33 cellular contexts compared by ENCODE assay signal in the genomic region with DNA sequence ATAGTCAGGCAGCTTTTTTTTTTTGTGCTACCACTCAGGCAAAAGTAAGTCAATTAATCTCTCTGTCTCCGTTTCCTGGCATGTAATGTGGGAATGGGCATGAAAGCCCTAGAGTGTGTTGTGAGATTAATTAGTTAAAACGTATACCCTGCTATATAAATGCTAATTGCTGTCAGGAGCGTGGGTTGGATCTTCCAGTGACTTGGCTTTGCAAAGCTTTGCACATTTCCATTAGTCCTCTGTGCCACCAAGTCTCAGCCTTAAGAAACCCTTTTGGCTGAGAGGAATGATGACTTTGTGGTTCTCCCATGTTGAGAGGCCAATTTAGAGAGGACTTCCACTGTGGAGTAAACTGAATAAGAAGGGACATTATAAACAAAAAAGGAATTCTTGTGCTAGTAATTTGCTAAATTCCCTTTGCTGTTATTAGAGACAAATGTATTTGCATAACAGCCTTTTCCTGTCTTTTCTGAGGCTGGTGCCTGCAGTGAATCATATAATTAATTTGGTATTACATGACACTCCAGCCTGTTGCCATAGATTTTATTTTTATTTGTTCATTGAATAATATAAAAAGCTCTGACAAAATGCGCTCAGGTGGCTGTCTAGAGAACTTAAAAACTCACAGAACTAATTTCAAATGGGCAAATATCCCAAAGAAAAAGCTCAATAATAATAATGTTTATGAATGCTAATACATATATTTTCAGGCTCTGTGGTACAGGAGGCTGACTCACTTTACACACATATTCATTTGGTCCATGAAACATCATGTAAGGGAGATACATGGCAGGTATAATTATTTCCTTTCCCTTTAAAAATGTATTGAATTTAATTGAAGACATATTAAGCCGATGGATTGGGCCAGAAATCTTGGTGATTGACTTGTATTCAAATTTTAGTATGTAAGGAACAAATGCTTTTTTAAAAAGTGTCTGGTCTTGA.
A peak's percentile ranks its signal among the peaks of the same experiment; 100 is the strongest.
DNase-seq lines count a peak whose midpoint lies in the region; ATAC-seq, FAIRE-seq and TF ChIP-seq lines count a peak whose summit lies in the region.
"Had no signal": no experiment of that assay in that cellular context is flagged by ENCODE, and none has a peak within 500 bp of the region (broad histone marks: within the 10 kb centered on the region; RNA-seq: fewer than 3 reads in every experiment).

No MANE protein-coding gene starts in this region.

- DNase-seq in mammary epithelial cell = no peak
- no peak for DNase-seq in breast epithelium (ENCODE audit: low spot score in 2 of 2)
- DNase-seq in astrocyte of the hippocampus (ENCODE audit: low read depth, low spot score) = peak; percentile 14
- DNase-seq in HepG2 (ENCODE audit: low spot score) = no peak
- no peak for DNase-seq in NCI-H2029 treated with DMSO at 0.1 percent for 48 hours (lab: John Stamatoyannopoulos, UW)
- DNase-seq in natural killer cell = no peak
- no peak for DNase-seq in NCI-H748 treated with DMSO at 0.1 percent for 48 hours (lab: John Stamatoyannopoulos, UW)
- no peak for DNase-seq in SW 1271 (lab: John Stamatoyannopoulos, UW)
- DNase-seq: activated CD4-positive, alpha-beta memory T cell treated with anti-CD3 and anti-CD28 coated beads, Interleukin-2, amount 10 ng/mL, durations not matched to agents 7 days and 5 days; activated CD4-positive, CD25-positive, alpha-beta regulatory T cell treated with anti-CD3 and anti-CD28 coated beads, Interleukin-2, amount 50 U/mL, for 72 hours; activated CD8-positive, alpha-beta memory T cell treated with anti-CD3 and anti-CD28 coated beads, Interleukin-2, amount 50 U/mL, for 48 hours; DMS79 treated with DMSO at 0.1 percent for 48 hours; effector memory CD8-positive, alpha-beta T cell; left ventricle myocardium inferior; naive thymus-derived CD4-positive, alpha-beta T cell; NCI-H146; NCI-H2171; NCI-H510A treated with DMSO at 0.1 percent for 48 hours; occipital lobe; SHP77 treated with DMSO at 0.1 percent for 48 hours; stimulated activated CD4-positive, alpha-beta T cell treated with anti-CD3 and anti-CD28 coated beads, Interleukin-4, amount 100 ng/mL, for 24 hours; T-helper 1 cell; upper lobe of right lung had no signal

- intact Hi-C loops in mammary epithelial cell (cut with micrococcal nuclease) (no loop called here), breast epithelium (cut with DNase I; ENCODE audit: low total_unique reads) (no loop called here), HepG2 (cut with micrococcal nuclease; ENCODE audit: unreplicated experiment) (no loop called here), natural killer cell (cut with micrococcal nuclease) (no loop called here)

- BruUV-seq in mammary epithelial cell (replicated peaks; lab: Mats Ljungman, UMichigan) (no TSS peak), HepG2 (replicated peaks; lab: Mats Ljungman, UMichigan) (no TSS peak)

- POLR2A ChIA-PET in HepG2 (lab: Yijun Ruan, JAX) = interaction anchor here (1.1 to 1.4 kb wide), 2 partner anchors 10 to 83 kb away, joined by 3 read pairs; no protein-coding TSS in a partner anchor

- TF ChIP-seq EP300 in HepG2 (IDR thresholded peaks at IDR 0.05; ENCODE audit: low read depth in 2 of 2, low read length in 2 of 2) = no peak
- no peak for TF ChIP-seq EP300 in HepG2 (CRISPR knock-in tag; IDR thresholded peaks at IDR 0.05; ENCODE audit: borderline replicate concordance)

- H3K79me2 ChIP-seq in mammary epithelial cell (ENCODE audit: insufficient read depth, low read length) (peaks cover 81% of the 10 kb centered on the region), HepG2 (ENCODE audit: insufficient read depth, low read length) (no peaks in the 10 kb centered on the region)

- no peak overlapping the region for H3K4me3 ChIP-seq in mammary epithelial cell (replicated peaks in 1 of 3; ENCODE audit: insufficient read depth in 1 of 3, low read depth in 2 of 3, low read length in 3 of 3)
- H3K4me3 ChIP-seq in breast epithelium = no peak overlapping the region
- no peak overlapping the region for H3K4me3 ChIP-seq in HepG2 (replicated peaks in 1 of 3; ENCODE audit: insufficient read depth in 1 of 3, low read depth in 2 of 3, low read length in 3 of 3)
- H3K4me3 ChIP-seq: BLaER1 treated with 17β-estradiol and CSF1 and Interleukin-3, amounts not matched to agents 10 nM and 100 nM; coronary artery; K562; left ventricle myocardium inferior; upper lobe of right lung had no signal

- dilution Hi-C loops in mammary epithelial cell (cut with HindIII; ENCODE audit: low sequenced_read_pairs) = no loop called here

- no peaks in the 10 kb centered on the region for H3K27me3 ChIP-seq in mammary epithelial cell (ENCODE audit: insufficient read depth, low read length)
- no peaks in the 10 kb centered on the region for H3K27me3 ChIP-seq in breast epithelium
- H3K27me3 ChIP-seq in HepG2 (ENCODE audit: control insufficient read depth in 1 of 2, insufficient read depth in 2 of 2, low read length in 2 of 2) = no peaks in the 10 kb centered on the region
- H3K27me3 ChIP-seq: BLaER1 treated with 17β-estradiol and CSF1 and Interleukin-3, amounts not matched to agents 10 nM and 100 nM; upper lobe of right lung had no signal

- TF ChIP-seq POLR2A in breast epithelium (IDR thresholded peaks at IDR 0.05) = no peak
- TF ChIP-seq POLR2A in HepG2 (IDR thresholded peaks at IDR 0.05; ENCODE audit: insufficient read depth in 1 of 2, low read depth in 2 of 2, low read length in 2 of 2) = no peak

- peaks cover 0 to 9% of the 10 kb centered on the region in 2 donors for H3K4me1 Mint-ChIP-seq in natural killer cell

- H3K36me3 Mint-ChIP-seq in natural killer cell = no peaks in the 10 kb centered on the region
- H3K36me3 Mint-ChIP-seq: mesothelial cell of epicardium had no signal

- ATAC-seq in HepG2 (no peak), natural killer cell (no peak)
- ATAC-seq: effector memory CD8-positive, alpha-beta T cell; HCT116; K562; naive thymus-derived CD4-positive, alpha-beta T cell; Panc1; stimulated activated effector memory CD8-positive, alpha-beta T cell treated with anti-CD3 and anti-CD28 coated beads, Interleukin-12 subunit alpha, Interleukin-12 subunit beta, amount 100 ng/mL, for 72 hours had no signal

- no peak overlapping the region for H3K4me2 ChIP-seq in mammary epithelial cell (ENCODE audit: insufficient read depth, low read depth, low read length)
- H3K4me2 ChIP-seq in HepG2 (ENCODE audit: low read depth, low read length) = no peak overlapping the region
- H3K4me2 ChIP-seq: BLaER1 treated with 17β-estradiol and CSF1 and Interleukin-3, amounts not matched to agents 10 nM and 100 nM had no signal

- CTCF ChIA-PET in mammary epithelial cell (lab: Charles Lee; ENCODE audit: low non-redundant PET) (interaction anchor here (0.6 kb wide), 1 partner anchor 78 kb away, joined by 3 read pairs; no protein-coding TSS in a partner anchor), HepG2 (lab: Yijun Ruan, JAX; ENCODE audit: low intra/inter-chr PET ratio, low total read pairs) (no interaction called here)

- no peak overlapping the region for H3K4me3 Mint-ChIP-seq in natural killer cell
- H3K4me3 Mint-ChIP-seq: activated CD4-positive, alpha-beta memory T cell treated with anti-CD3 and anti-CD28 coated beads, Interleukin-2, amount 10 ng/mL, durations not matched to agents 7 days and 5 days; activated naive CD4-positive, alpha-beta T cell treated with anti-CD3 and anti-CD28 coated beads, Interleukin-2, amount 50 U/mL, for 24 hours; effector memory CD8-positive, alpha-beta T cell; mesothelial cell of epicardium; naive thymus-derived CD4-positive, alpha-beta T cell; stimulated activated effector memory CD8-positive, alpha-beta T cell treated with anti-CD3 and anti-CD28 coated beads, Interleukin-12 subunit alpha, Interleukin-12 subunit beta, amount 100 ng/mL, for 72 hours had no signal

- H3K9ac ChIP-seq in mammary epithelial cell (ENCODE audit: insufficient read depth, low read length) (no peak overlapping the region), HepG2 (ENCODE audit: insufficient read depth, low read depth, low read length) (no peak overlapping the region)
- H3K9ac ChIP-seq: BLaER1 treated with 17β-estradiol and CSF1 and Interleukin-3, amounts not matched to agents 10 nM and 100 nM had no signal

- H4K20me1 ChIP-seq in mammary epithelial cell (ENCODE audit: insufficient read depth, low read length) = no peaks in the 10 kb centered on the region
- H4K20me1 ChIP-seq in HepG2 (ENCODE audit: insufficient read depth, low read length) = no peaks in the 10 kb centered on the region
- H4K20me1 ChIP-seq: BLaER1 treated with 17β-estradiol and CSF1 and Interleukin-3, amounts not matched to agents 10 nM and 100 nM had no signal

- 75% methylated on average over 5 of the region's 5 CpGs for WGBS in mammary epithelial cell (ENCODE audit: low coverage, missing lambda C conversion rate)
- WGBS in HepG2 (ENCODE audit: low lambda C conversion rate) = 88% methylated on average over 5 of the region's 5 CpGs

- in situ Hi-C loops in mammary epithelial cell (cut with MboI; ENCODE audit: low sequenced_read_pairs in 2 of 2) (no loop called here), HepG2 (cut with HindIII; ENCODE audit: extremely low pct_ligation_motif_present, low pct_unique_long_range_greater_than_20kb) (no loop called here)

- H2AFZ ChIP-seq in mammary epithelial cell (ENCODE audit: low read depth, low read length) = no peak overlapping the region
- H2AFZ ChIP-seq in HepG2 (ENCODE audit: low read length) = no peak overlapping the region

- H3K27ac ChIP-seq in mammary epithelial cell (ENCODE audit: insufficient read depth, low read depth, low read length) = peak overlapping the region; percentile 24
- H3K27ac ChIP-seq in breast epithelium = no peak overlapping the region
- peak overlapping the region; percentile 66 for H3K27ac ChIP-seq in HepG2 (ENCODE audit: extremely low read length, insufficient read depth, low read length)
- H3K27ac ChIP-seq: BLaER1 treated with 17β-estradiol and CSF1 and Interleukin-3, amounts not matched to agents 10 nM and 100 nM; coronary artery; left ventricle myocardium inferior; upper lobe of right lung had no signal

- no peak overlapping the region for H3K27ac Mint-ChIP-seq in natural killer cell
- H3K27ac Mint-ChIP-seq: activated CD4-positive, alpha-beta memory T cell treated with anti-CD3 and anti-CD28 coated beads, Interleukin-2, amount 10 ng/mL, durations not matched to agents 7 days and 5 days; activated naive CD4-positive, alpha-beta T cell treated with anti-CD3 and anti-CD28 coated beads, Interleukin-2, amount 50 U/mL, for 24 hours; activated T-helper 2 cell treated with anti-CD3 and anti-CD28 coated beads, Interferon-gamma antibody, Interleukin-2, Interleukin-4, amounts not matched to agents 10 μg/mL and 5 μg/mL and 100 μg/mL, durations not matched to agents 14 hours and 24 hours and 36 hours; effector memory CD8-positive, alpha-beta T cell; mesothelial cell of epicardium; naive thymus-derived CD4-positive, alpha-beta T cell; stimulated activated effector memory CD8-positive, alpha-beta T cell treated with anti-CD3 and anti-CD28 coated beads, Interleukin-12 subunit alpha, Interleukin-12 subunit beta, amount 100 ng/mL, for 72 hours had no signal

- no peaks in the 10 kb centered on the region for H3K27me3 Mint-ChIP-seq in natural killer cell (ENCODE audit: low read depth in 2 of 2)
- H3K27me3 Mint-ChIP-seq: activated CD4-positive, alpha-beta memory T cell treated with anti-CD3 and anti-CD28 coated beads, Interleukin-2, amount 10 ng/mL, durations not matched to agents 7 days and 5 days; activated naive CD4-positive, alpha-beta T cell treated with anti-CD3 and anti-CD28 coated beads, Interleukin-2, amount 50 U/mL, for 24 hours; effector memory CD8-positive, alpha-beta T cell; naive thymus-derived CD4-positive, alpha-beta T cell had no signal

- FAIRE-seq in HepG2 (lab: Jason Lieb, UNC) = no peak
- FAIRE-seq: GM18507, K562 had no signal

- H3K36me3 ChIP-seq in mammary epithelial cell (ENCODE audit: insufficient read depth, low read length) (peaks cover 8% of the 10 kb centered on the region), breast epithelium (no peaks in the 10 kb centered on the region), HepG2 (replicated peaks in 1 of 2; ENCODE audit: control insufficient read depth in 1 of 2, insufficient read depth in 2 of 2, low read length in 2 of 2) (peaks cover 0 to 2% of the 10 kb centered on the region in 2 experiments; a peak in 2 of 5 replicates)
- H3K36me3 ChIP-seq: left ventricle myocardium inferior, upper lobe of right lung had no signal

- TF ChIP-seq CTCF in mammary epithelial cell (conservative IDR thresholded peaks at IDR 0.05 in 1 of 2, IDR thresholded peaks at IDR 0.05 in 1 of 2; ENCODE audit: extremely low read depth in 1 of 2, insufficient read depth in 1 of 2, low read depth in 1 of 2, low read length in 2 of 2) (no peak), breast epithelium (IDR thresholded peaks at IDR 0.05) (no peak), HepG2 (CRISPR knock-in tag; IDR thresholded peaks at IDR 0.05) (no peak), natural killer cell (IDR thresholded peaks at IDR 0.05) (no peak)

- no peaks in the 10 kb centered on the region for H3K9me3 ChIP-seq in mammary epithelial cell (replicated peaks; ENCODE audit: insufficient read depth, low read length)
- no peaks in the 10 kb centered on the region for H3K9me3 ChIP-seq in breast epithelium
- H3K9me3 ChIP-seq in HepG2 (ENCODE audit: low read length) = no peaks in the 10 kb centered on the region
- H3K9me3 ChIP-seq: left ventricle myocardium inferior, upper lobe of right lung had no signal

- H3K4me1 ChIP-seq in mammary epithelial cell (ENCODE audit: insufficient read depth, low read length) (peaks cover 15% of the 10 kb centered on the region), breast epithelium (no peaks in the 10 kb centered on the region), HepG2 (ENCODE audit: insufficient read depth, low read length) (peaks cover 28% of the 10 kb centered on the region)
- H3K4me1 ChIP-seq: BLaER1 treated with 17β-estradiol and CSF1 and Interleukin-3, amounts not matched to agents 10 nM and 100 nM had no signal

- H3K9me3 Mint-ChIP-seq in natural killer cell = peaks cover 0 to 2% of the 10 kb centered on the region in 2 donors
- H3K9me3 Mint-ChIP-seq: effector memory CD8-positive, alpha-beta T cell; stimulated activated effector memory CD8-positive, alpha-beta T cell treated with anti-CD3 and anti-CD28 coated beads, Interleukin-12 subunit alpha, Interleukin-12 subunit beta, amount 100 ng/mL, for 72 hours had no signal

- TF ChIP-seq RAD21 in HepG2 (CRISPR knock-in tag; IDR thresholded peaks at IDR 0.05) = no peak

Comparison
In these comparisons a context has a peak if more than half of its experiments do, and no peak if none do; other contexts are left out.
1. H3K27ac ChIP-seq: peak in mammary epithelial cell (single experiment) and HepG2 (single experiment); none in breast epithelium (0 of 2).